26 cellular contexts compared by ENCODE assay signal in genomic region chr19:10830370-10830769, GRCh38. TPM values are rescaled to one million over a fixed set of nuclear protein-coding genes. Genes with fewer than 3 reads are reported as not detected.
DNase-seq lines count a peak whose midpoint lies in the region; ATAC-seq, FAIRE-seq and TF ChIP-seq lines count a peak whose summit lies in the region.
"Had no signal": no experiment of that assay in that cellular context is flagged by ENCODE, and none has a peak within 500 bp of the region (broad histone marks: within the 10 kb centered on the region; RNA-seq: fewer than 3 reads in every experiment).

No MANE protein-coding gene starts in this region.

- H2AFZ ChIP-seq in HepG2 (ENCODE audit: low read length), result no peak overlapping the region
- H2AFZ ChIP-seq: GM23338 had no signal

- H3K4me2 ChIP-seq in HepG2 (ENCODE audit: low read depth, low read length), result no peak overlapping the region
- H3K4me2 ChIP-seq: A549; BLaER1 treated with 17β-estradiol and CSF1 and Interleukin-3, amounts not matched to agents 10 nM and 100 nM; GM23338 had no signal

- no peak for TF ChIP-seq RAD21 in HepG2 (CRISPR knock-in tag; IDR thresholded peaks at IDR 0.05)

- H3K4me3 Mint-ChIP-seq in nephron progenitor cell, result no peak overlapping the region
- H3K4me3 Mint-ChIP-seq in stimulated activated naive B cell treated with anti-CD40 and anti-IgM and Interleukin-4, amounts not matched to agents 10 μg/mL and 1 μg/mL and 100 μg/mL, for 72 hours, result no peak overlapping the region
- H3K4me3 Mint-ChIP-seq: CD4-positive, alpha-beta T cell; GM23338 had no signal

- ATAC-seq in HepG2 (no peak; the same call in 2 of the 3 replicates), right lobe of liver (no peak)
- no peak for ATAC-seq in stimulated activated naive B cell treated with anti-CD40 and anti-IgM and Interleukin-4, amounts not matched to agents 10 μg/mL and 1 μg/mL and 100 μg/mL, for 72 hours (replicated peaks)

- DNase-seq in HepG2 (ENCODE audit: low spot score) (no peak), right lobe of liver (no peak), RWPE1 (ENCODE audit: low spot score) (no peak), nephron progenitor cell (no peak), posterior vena cava (ENCODE audit: low spot score) (no peak), NCI-H510A (lab: John Stamatoyannopoulos, UW) (no peak)
- no peak for DNase-seq in stimulated activated naive B cell treated with anti-CD40 and anti-IgM and Interleukin-4, amounts not matched to agents 10 μg/mL and 1 μg/mL and 100 μg/mL, for 72 hours
- DNase-seq: AML-193; CD4-positive, alpha-beta T cell; HCEC 1CT; KBM-7; MV-4-11; NCI-H1105; NCI-H1436 treated with DMSO at 0.1 percent for 48 hours; NCI-H1930; NCI-H446; NCI-H526; NCI-H82; NK-92 treated with Interleukin-12 subunit alpha and Interleukin-12 subunit beta, amount 100 ng/mL, for 24 hours; SHP77 treated with DMSO at 0.1 percent for 48 hours had no signal

- in situ Hi-C loops in HepG2 (cut with HindIII; ENCODE audit: extremely low pct_ligation_motif_present, low pct_unique_long_range_greater_than_20kb), result no loop called here

- TF ChIP-seq POLR2A in HepG2 (IDR thresholded peaks at IDR 0.05; ENCODE audit: insufficient read depth in 1 of 2, low read depth in 2 of 2, low read length in 2 of 2) (no peak), right lobe of liver (IDR thresholded peaks at IDR 0.05) (no peak)

- H3K27me3 Mint-ChIP-seq in nephron progenitor cell (ENCODE audit: low read depth, poor library complexity), result peaks cover 4% of the 10 kb centered on the region
- H3K27me3 Mint-ChIP-seq in stimulated activated naive B cell treated with anti-CD40 and anti-IgM and Interleukin-4, amounts not matched to agents 10 μg/mL and 1 μg/mL and 100 μg/mL, for 72 hours, result no peaks in the 10 kb centered on the region
- H3K27me3 Mint-ChIP-seq: CD4-positive, alpha-beta T cell had no signal

- peak overlapping the region; percentile 39 for H3K27ac Mint-ChIP-seq in nephron progenitor cell
- H3K27ac Mint-ChIP-seq in stimulated activated naive B cell treated with anti-CD40 and anti-IgM and Interleukin-4, amounts not matched to agents 10 μg/mL and 1 μg/mL and 100 μg/mL, for 72 hours, result peak overlapping the region; percentile 81
- H3K27ac Mint-ChIP-seq: CD4-positive, alpha-beta T cell; GM23338 had no signal

- H3K9me3 ChIP-seq in HepG2 (ENCODE audit: low read length) (no peaks in the 10 kb centered on the region), right lobe of liver (no peaks in the 10 kb centered on the region)
- H3K9me3 ChIP-seq: A549; BLaER1 treated with 17β-estradiol and CSF1 and Interleukin-3, amounts not matched to agents 10 nM and 100 nM had no signal

- H3K9me3 Mint-ChIP-seq in nephron progenitor cell, result no peaks in the 10 kb centered on the region
- peaks cover under 1% of the 10 kb centered on the region in 2 donors for H3K9me3 Mint-ChIP-seq in stimulated activated naive B cell treated with anti-CD40 and anti-IgM and Interleukin-4, amounts not matched to agents 10 μg/mL and 1 μg/mL and 100 μg/mL, for 72 hours
- H3K9me3 Mint-ChIP-seq: CD4-positive, alpha-beta T cell; GM23338 had no signal

- CTCF ChIA-PET in HepG2 (lab: Yijun Ruan, JAX; ENCODE audit: low intra/inter-chr PET ratio, low total read pairs) (no interaction called here), RWPE1 (lab: Yijun Ruan, JAX) (interaction anchor here (0.5 to 2.0 kb wide), 5 partner anchors 17 to 356 kb away, joined by 3 to 9 read pairs (median 3); partner anchors contain the start of gene DNM2)

- POLR2A ChIA-PET in HepG2 (lab: Yijun Ruan, JAX) (no interaction called here), RWPE1 (lab: Yijun Ruan, JAX; ENCODE audit: low non-redundant PET) (no interaction called here)

- no TSS peak for BruUV-seq in HepG2 (replicated peaks; lab: Mats Ljungman, UMichigan)

- H3K79me2 ChIP-seq in HepG2 (ENCODE audit: insufficient read depth, low read length), result no peaks in the 10 kb centered on the region

- intact Hi-C loops in HepG2 (cut with micrococcal nuclease; ENCODE audit: unreplicated experiment), result loop anchor here (10.0 kb wide), 1 partner anchor 116 kb away; the partner anchor contains the start of gene DNM2
- intact Hi-C loops in right lobe of liver (cut with DNase I), result no loop called here
- intact Hi-C loops in posterior vena cava (cut with DNase I), result no loop called here

- H3K4me1 ChIP-seq in HepG2 (ENCODE audit: insufficient read depth, low read length) (peaks cover 5% of the 10 kb centered on the region; the same call in 1 of the 2 replicates), right lobe of liver (no peaks in the 10 kb centered on the region)

- no peak overlapping the region for H3K27ac ChIP-seq in HepG2 (ENCODE audit: extremely low read length, insufficient read depth, low read length)
- no peak overlapping the region for H3K27ac ChIP-seq in right lobe of liver
- H3K27ac ChIP-seq in RWPE1, result peak overlapping the region; percentile 41
- H3K27ac ChIP-seq: A549 had no signal

- no peak for FAIRE-seq in HepG2 (lab: Jason Lieb, UNC)
- FAIRE-seq: A549, G401.6, HTR-8/SVneo had no signal

- H3K27me3 ChIP-seq in HepG2 (ENCODE audit: control insufficient read depth in 1 of 2, insufficient read depth in 2 of 2, low read length in 2 of 2) (no peaks in the 10 kb centered on the region), right lobe of liver (no peaks in the 10 kb centered on the region)
- H3K27me3 ChIP-seq: BLaER1 treated with 17β-estradiol and CSF1 and Interleukin-3, amounts not matched to agents 10 nM and 100 nM had no signal

- TF ChIP-seq EP300 in HepG2 (IDR thresholded peaks at IDR 0.05; ENCODE audit: low read depth in 2 of 2, low read length in 2 of 2) (no peak), HepG2 (CRISPR knock-in tag; IDR thresholded peaks at IDR 0.05; ENCODE audit: borderline replicate concordance) (no peak)

- peaks cover 21% of the 10 kb centered on the region for H3K36me3 Mint-ChIP-seq in nephron progenitor cell (ENCODE audit: low read depth)
- H3K36me3 Mint-ChIP-seq in stimulated activated naive B cell treated with anti-CD40 and anti-IgM and Interleukin-4, amounts not matched to agents 10 μg/mL and 1 μg/mL and 100 μg/mL, for 72 hours, result peaks cover 38 to 39% of the 10 kb centered on the region in 2 donors

- peaks cover 16% of the 10 kb centered on the region for H3K4me1 Mint-ChIP-seq in nephron progenitor cell
- peaks cover 6 to 10% of the 10 kb centered on the region in 2 donors for H3K4me1 Mint-ChIP-seq in stimulated activated naive B cell treated with anti-CD40 and anti-IgM and Interleukin-4, amounts not matched to agents 10 μg/mL and 1 μg/mL and 100 μg/mL, for 72 hours
- H3K4me1 Mint-ChIP-seq: GM23338 had no signal

- 100% methylated on average over 4 of the region's 7 CpGs for WGBS in HepG2 (ENCODE audit: low lambda C conversion rate)
- 40% methylated on average over 2 of the region's 7 CpGs for WGBS in right lobe of liver (ENCODE audit: insufficient coverage, low coverage, low lambda C conversion rate, missing lambda C conversion rate)

- peaks cover 15 to 26% of the 10 kb centered on the region in 2 experiments; a peak in 4 of 5 replicates for H3K36me3 ChIP-seq in HepG2 (replicated peaks in 1 of 2; ENCODE audit: control insufficient read depth in 1 of 2, insufficient read depth in 2 of 2, low read length in 2 of 2)
- H3K36me3 ChIP-seq in right lobe of liver, result peaks cover 0 to 60% (median 15%) of the 10 kb centered on the region in 4 donors

- TF ChIP-seq CTCF in HepG2 (CRISPR knock-in tag; IDR thresholded peaks at IDR 0.05) (no peak), right lobe of liver (IDR thresholded peaks at IDR 0.05) (no peak), RWPE1 (conservative IDR thresholded peaks at IDR 0.05; ENCODE audit: low read depth) (no peak), nephron progenitor cell (IDR thresholded peaks at IDR 0.05) (no peak)

- no peaks in the 10 kb centered on the region for H4K20me1 ChIP-seq in HepG2 (ENCODE audit: insufficient read depth, low read length)

- H3K9ac ChIP-seq in HepG2 (ENCODE audit: insufficient read depth, low read depth, low read length), result no peak overlapping the region

- H3K4me3 ChIP-seq in HepG2 (replicated peaks in 1 of 3; ENCODE audit: insufficient read depth in 1 of 3, low read depth in 2 of 3, low read length in 3 of 3) (no peak overlapping the region), right lobe of liver (no peak overlapping the region)
- H3K4me3 ChIP-seq: A549; BLaER1 treated with 17β-estradiol and CSF1 and Interleukin-3, amounts not matched to agents 10 nM and 100 nM; GM23338 had no signal

RNA-seq across cellular contexts. Expression of gene TMED1, which starts 5.6 kb away (rescaled TPM):
- total RNA-seq in HepG2 (2016; rRNA removed; fragmentation: Illumina TruSeq; extraction: Trizol) (26.4 and 51.8 TPM in 2 replicates), right lobe of liver (10 to 100 TPM; 19.1 to 24.1 (median 21.7) TPM), posterior vena cava (10 to 100 TPM; 15.4 to 17.9 TPM)
- 16.7 and 20.2 TPM in 2 replicates for total RNA-seq in HepG2 (2016; cell fraction: cytosol; rRNA removed; fragmentation: Illumina TruSeq; extraction: Trizol; ENCODE audit: low read depth)
- 27.5 and 55.8 TPM in 2 replicates for total RNA-seq in HepG2 (2016; cell fraction: insoluble cytoplasmic fraction; rRNA removed; fragmentation: Illumina TruSeq; extraction: Trizol)
- total RNA-seq in HepG2 (2016; cell fraction: membrane; rRNA removed; fragmentation: Illumina TruSeq; extraction: Trizol), result 28.1 and 29.2 TPM in 2 replicates
- 33.0 and 36.4 TPM in 2 replicates for total RNA-seq in HepG2 (2016; cell fraction: nucleus; rRNA removed; fragmentation: Illumina TruSeq; extraction: Trizol)
- polyA plus RNA-seq in HepG2 (2011; rRNA removed), result 48.3 and 59.9 TPM in 2 replicates
- 79.8 and 90.0 TPM in 2 replicates for polyA plus RNA-seq in HepG2 (2011; cell fraction: cytosol; rRNA removed)
- polyA plus RNA-seq in HepG2 (2011; cell fraction: nucleus; rRNA removed), result 24.7 and 26.9 TPM in 2 replicates
- 25.8 and 36.4 TPM in 2 replicates for polyA plus RNA-seq in HepG2 (2012)
- polyA plus RNA-seq in HepG2 (2016; cell fraction: cytosol; fragmentation: Illumina TruSeq; extraction: Trizol; ENCODE audit: low read depth), result 15.9 and 17.5 TPM in 2 replicates
- 22.0 and 23.3 TPM in 2 replicates for polyA plus RNA-seq in HepG2 (2016; cell fraction: insoluble cytoplasmic fraction; fragmentation: Illumina TruSeq; extraction: Trizol; ENCODE audit: low read depth)
- 17.1 and 19.3 TPM in 2 replicates for polyA plus RNA-seq in HepG2 (2016; cell fraction: membrane; fragmentation: Illumina TruSeq; extraction: Trizol; ENCODE audit: low read depth)
- 53.0 and 55.2 TPM in 2 replicates for polyA plus RNA-seq in HepG2 (2016; cell fraction: nucleus; fragmentation: Illumina TruSeq; extraction: Trizol; ENCODE audit: insufficient read depth, low read depth)
- polyA minus RNA-seq in HepG2 (2011; rRNA and poly(A)+ RNA removed; ENCODE audit: low replicate concordance), result 28.9 and 40.3 TPM in 2 replicates
- polyA minus RNA-seq in HepG2 (2011; cell fraction: cytosol; rRNA and poly(A)+ RNA removed), result 17.3 and 19.4 TPM in 2 replicates
- polyA minus RNA-seq in HepG2 (2011; cell fraction: nucleus; rRNA and poly(A)+ RNA removed), result 7.7 and 10.1 TPM in 2 replicates

RNA-seq across cellular contexts. Expression of gene C19orf38, which starts 17.8 kb away (rescaled TPM):
- total RNA-seq in HepG2 (2016; rRNA removed; fragmentation: Illumina TruSeq; extraction: Trizol), result not detected in 2 replicates
- total RNA-seq in HepG2 (2016; cell fraction: cytosol; rRNA removed; fragmentation: Illumina TruSeq; extraction: Trizol; ENCODE audit: low read depth), result not detected in 2 replicates
- not detected in 2 replicates for total RNA-seq in HepG2 (2016; cell fraction: insoluble cytoplasmic fraction; rRNA removed; fragmentation: Illumina TruSeq; extraction: Trizol)
- 0.37 TPM in 1 of 2 replicates, not detected in the other for total RNA-seq in HepG2 (2016; cell fraction: membrane; rRNA removed; fragmentation: Illumina TruSeq; extraction: Trizol)
- not detected in 2 replicates for total RNA-seq in HepG2 (2016; cell fraction: nucleus; rRNA removed; fragmentation: Illumina TruSeq; extraction: Trizol)
- polyA plus RNA-seq in HepG2 (2011; rRNA removed), result 0.10 and 0.11 TPM in 2 replicates
- polyA plus RNA-seq in HepG2 (2011; cell fraction: cytosol; rRNA removed), result 0.09 TPM in 1 of 2 replicates, not detected in the other
- polyA plus RNA-seq in HepG2 (2011; cell fraction: nucleus; rRNA removed), result not detected in 2 replicates
- 0.12 TPM in 1 of 2 replicates, not detected in the other for polyA plus RNA-seq in HepG2 (2012)
- not detected in 2 replicates for polyA plus RNA-seq in HepG2 (2016; cell fraction: cytosol; fragmentation: Illumina TruSeq; extraction: Trizol; ENCODE audit: low read depth)
- not detected in 2 replicates for polyA plus RNA-seq in HepG2 (2016; cell fraction: insoluble cytoplasmic fraction; fragmentation: Illumina TruSeq; extraction: Trizol; ENCODE audit: low read depth)
- polyA plus RNA-seq in HepG2 (2016; cell fraction: membrane; fragmentation: Illumina TruSeq; extraction: Trizol; ENCODE audit: low read depth), result 0.14 TPM in 1 of 2 replicates, not detected in the other
- polyA plus RNA-seq in HepG2 (2016; cell fraction: nucleus; fragmentation: Illumina TruSeq; extraction: Trizol; ENCODE audit: insufficient read depth, low read depth), result not detected in 2 replicates
- 0.49 TPM in 1 of 2 replicates, not detected in the other for polyA minus RNA-seq in HepG2 (2011; rRNA and poly(A)+ RNA removed; ENCODE audit: low replicate concordance)
- polyA minus RNA-seq in HepG2 (2011; cell fraction: cytosol; rRNA and poly(A)+ RNA removed), result not detected in 2 replicates
- polyA minus RNA-seq in HepG2 (2011; cell fraction: nucleus; rRNA and poly(A)+ RNA removed), result not detected in 2 replicates
- total RNA-seq in right lobe of liver, result 1 to 10 TPM in 5 of 6 experiments, under 1 TPM in 1; 0.58 to 2.7 (median 1.4) TPM
- 1 to 10 TPM; 2.0 to 2.3 TPM for total RNA-seq in posterior vena cava
- total RNA-seq: GM23338, LHCN-M2 had no signal

RNA-seq across cellular contexts. Expression of gene CARM1, which starts 41.0 kb away (rescaled TPM):
- total RNA-seq in HepG2 (2016; rRNA removed; fragmentation: Illumina TruSeq; extraction: Trizol), result 21.9 and 27.6 TPM in 2 replicates
- total RNA-seq in HepG2 (2016; cell fraction: cytosol; rRNA removed; fragmentation: Illumina TruSeq; extraction: Trizol; ENCODE audit: low read depth), result 8.8 and 9.4 TPM in 2 replicates
- total RNA-seq in HepG2 (2016; cell fraction: insoluble cytoplasmic fraction; rRNA removed; fragmentation: Illumina TruSeq; extraction: Trizol), result 18.6 and 27.9 TPM in 2 replicates
- total RNA-seq in HepG2 (2016; cell fraction: membrane; rRNA removed; fragmentation: Illumina TruSeq; extraction: Trizol), result 21.1 and 24.7 TPM in 2 replicates
- 16.8 and 18.1 TPM in 2 replicates for total RNA-seq in HepG2 (2016; cell fraction: nucleus; rRNA removed; fragmentation: Illumina TruSeq; extraction: Trizol)
- polyA plus RNA-seq in HepG2 (2011; rRNA removed), result 53.0 and 55.8 TPM in 2 replicates
- polyA plus RNA-seq in HepG2 (2011; cell fraction: cytosol; rRNA removed), result 27.6 and 51.7 TPM in 2 replicates
- polyA plus RNA-seq in HepG2 (2011; cell fraction: nucleus; rRNA removed), result 83.1 and 120 TPM in 2 replicates
- 33.4 and 44.2 TPM in 2 replicates for polyA plus RNA-seq in HepG2 (2012)
- 12.8 and 12.9 TPM in 2 replicates for polyA plus RNA-seq in HepG2 (2016; cell fraction: cytosol; fragmentation: Illumina TruSeq; extraction: Trizol; ENCODE audit: low read depth)
- 41.9 and 59.7 TPM in 2 replicates for polyA plus RNA-seq in HepG2 (2016; cell fraction: insoluble cytoplasmic fraction; fragmentation: Illumina TruSeq; extraction: Trizol; ENCODE audit: low read depth)
- polyA plus RNA-seq in HepG2 (2016; cell fraction: membrane; fragmentation: Illumina TruSeq; extraction: Trizol; ENCODE audit: low read depth), result 29.0 and 31.4 TPM in 2 replicates
- 54.5 and 65.3 TPM in 2 replicates for polyA plus RNA-seq in HepG2 (2016; cell fraction: nucleus; fragmentation: Illumina TruSeq; extraction: Trizol; ENCODE audit: insufficient read depth, low read depth)
- 34.3 and 76.6 TPM in 2 replicates for polyA minus RNA-seq in HepG2 (2011; rRNA and poly(A)+ RNA removed; ENCODE audit: low replicate concordance)
- 18.8 and 19.0 TPM in 2 replicates for polyA minus RNA-seq in HepG2 (2011; cell fraction: cytosol; rRNA and poly(A)+ RNA removed)
- 16.2 and 20.0 TPM in 2 replicates for polyA minus RNA-seq in HepG2 (2011; cell fraction: nucleus; rRNA and poly(A)+ RNA removed)
- 10 to 100 TPM; 13.7 to 20.5 (median 17.5) TPM for total RNA-seq in right lobe of liver
- 10 to 100 TPM; 35.1 to 42.1 TPM for total RNA-seq in posterior vena cava
